24 cellular contexts compared by ENCODE assay signal in the genomic region with DNA sequence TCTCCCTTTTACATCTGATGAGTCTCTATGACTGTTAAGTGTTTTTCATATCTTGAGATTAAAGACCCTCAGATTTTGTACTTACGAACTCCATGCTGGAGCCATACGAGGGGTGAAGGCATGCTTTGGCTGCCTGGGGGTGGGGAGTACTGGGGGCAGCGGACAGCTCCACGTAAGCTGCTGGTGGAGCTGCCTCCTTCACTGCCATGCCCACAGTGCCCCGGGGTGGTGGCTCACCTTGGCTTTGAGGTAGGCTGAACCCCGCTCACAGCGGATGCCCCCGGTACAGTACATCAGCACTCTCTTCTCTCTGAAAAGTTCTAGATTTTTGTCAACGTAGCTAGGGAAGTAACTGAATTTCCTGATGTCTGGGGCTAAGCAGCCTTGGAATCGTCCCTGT.
"Had no signal": no experiment of that assay in that cellular context is flagged by ENCODE, and none has a peak within 500 bp of the region (broad histone marks: within the 10 kb centered on the region; RNA-seq: fewer than 3 reads in every experiment).

No MANE protein-coding gene starts in this region.

- H3K27me3 ChIP-seq: Peyer's patch, SJSA1 had no signal

- H3K9ac ChIP-seq: KMS-11 had no signal

- H3K9me3 ChIP-seq: Peyer's patch, SJSA1 had no signal

- DNase-seq: IMR-90, Kasumi-1, MM.1S, NCI-H1092 treated with DMSO at 0.1 percent for 48 hours, NCI-H1436, NCI-H187, NCI-H2029, NCI-H2081 treated with DMSO at 0.1 percent for 48 hours, NCI-H2171, NCI-H226, NCI-H446, NCI-H510A, NCI-H524 treated with DMSO at 0.1 percent for 48 hours, NCI-H69, NCI-H774, OCI-M1, Peyer's patch, Right ventricle myocardium superior, SIG-M5 had no signal

- H3K4me3 ChIP-seq: PC-9, Peyer's patch, SJSA1, SK-N-MC had no signal

- FAIRE-seq: HepG2 had no signal

- H3K4me2 ChIP-seq: KMS-11, PC-9 had no signal

- ATAC-seq: HepG2 had no signal

- H3K27ac ChIP-seq: KMS-11, PC-9, Peyer's patch, SJSA1, SK-N-MC had no signal

- H2AFZ ChIP-seq: PC-9 had no signal

- H3K4me1 ChIP-seq: Peyer's patch, SJSA1 had no signal
